Comparison of ENCODE assay signal across 3 cellular contexts in the genomic region with DNA sequence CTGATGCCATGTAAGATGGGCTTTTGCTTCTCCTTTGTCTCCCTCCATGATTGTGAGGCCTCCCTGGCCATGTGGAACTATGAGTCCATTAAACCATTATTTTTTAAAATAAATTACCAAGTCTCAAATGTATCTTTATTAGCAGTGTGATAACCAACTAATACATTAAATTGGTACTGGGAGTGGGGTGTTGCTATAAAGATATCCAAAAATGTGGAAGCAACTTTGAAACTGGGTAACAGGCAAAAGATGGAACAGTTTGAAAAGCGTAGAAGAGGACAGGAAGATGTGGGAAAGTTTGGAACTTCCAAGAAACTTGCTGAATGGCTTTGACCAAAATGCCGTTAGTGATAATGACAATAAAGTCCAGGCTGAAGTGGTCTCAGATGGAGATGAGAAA.
"Had no signal": no experiment of that assay in that cellular context is flagged by ENCODE, and none has a peak within 500 bp of the region (broad histone marks: within the 10 kb centered on the region; RNA-seq: fewer than 3 reads in every experiment).

No MANE protein-coding gene starts in this region.

- DNase-seq: GDM1, GF-D8 had no signal

- H3K4me3 ChIP-seq: GM12878 had no signal
